In genomic region chr4:98994474-98995182, GRCh38 we compare ENCODE assay signal across 8 cellular contexts. TPM values are rescaled to one million over a fixed set of nuclear protein-coding genes. Genes with fewer than 3 reads are reported as not detected.
DNase-seq lines count a peak whose midpoint lies in the region; ATAC-seq, FAIRE-seq and TF ChIP-seq lines count a peak whose summit lies in the region.

No MANE protein-coding gene starts in this region.

- TF ChIP-seq POLR2A in A549 (IDR thresholded peaks at IDR 0.05; ENCODE audit: low read length), result no peak
- TF ChIP-seq POLR2A in adrenal gland (IDR thresholded peaks at IDR 0.05), result no peak

- TF ChIP-seq EP300 in A549 (IDR thresholded peaks at IDR 0.05), result no peak

- peak overlapping the region; percentile 43 for H3K4me3 ChIP-seq in A549
- H3K4me3 ChIP-seq in adrenal gland, result peak overlapping the region in 3 of 4 donors; percentile 39 to 93 (median 62)
- H3K4me3 ChIP-seq in thymus (ENCODE audit: low read length), result peak overlapping the region; percentile 44

- FAIRE-seq in A549 (lab: Jason Lieb, UNC), result no peak

- H3K4me2 ChIP-seq in A549, result peak overlapping the region; percentile 87

- peak overlapping the region; percentile 99 for H3K27ac Mint-ChIP-seq in HFFc6

- H3K27me3 ChIP-seq in adrenal gland (no peaks in the 10 kb centered on the region), thymus (ENCODE audit: control insufficient read depth, insufficient read depth) (no peaks in the 10 kb centered on the region)

- intact Hi-C loops in adrenal gland (cut with DNase I), result loop anchor here (10.0 kb wide), 2 partner anchors 60 to 410 kb away; no protein-coding TSS in a partner anchor

- peaks cover 11% of the 10 kb centered on the region for H3K36me3 Mint-ChIP-seq in HFFc6 (ENCODE audit: low read depth)

- TF ChIP-seq RAD21 in A549 (conservative IDR thresholded peaks at IDR 0.05 in 1 of 2, IDR thresholded peaks at IDR 0.05 in 1 of 2), result no peak

- DNase-seq in A549 (ENCODE audit: low read depth in 1 of 2, low spot score in 1 of 2), result peak in 1 of 2 experiments; percentile 1
- DNase-seq in HFFc6, result peak; percentile 38
- DNase-seq in adrenal gland, result peak in 1 of 7 donors; percentile 25
- DNase-seq in kidney tubule cell (ENCODE audit: low spot score), result peak; percentile 44
- no peak for DNase-seq in SKM-1 treated with dmso at 0.1 percent for 144 hours (lab: John Stamatoyannopoulos, UW; ENCODE audit: unreplicated experiment)
- DNase-seq in epidermal melanocyte (ENCODE audit: insufficient read length, low spot score), result no peak

- H3K9me3 ChIP-seq in A549, result no peaks in the 10 kb centered on the region
- H3K9me3 ChIP-seq in adrenal gland (replicated peaks in 1 of 3), result no peaks in the 10 kb centered on the region
- no peaks in the 10 kb centered on the region for H3K9me3 ChIP-seq in thymus (ENCODE audit: control insufficient read depth)

- CTCF ChIA-PET in A549 (lab: Yijun Ruan, JAX), result interaction anchor here (0.6 to 5.3 kb wide), 37 partner anchors 8 to 469 kb away, joined by 3 to 79 read pairs (median 4); partner anchors contain the start of gene ADH5

- no peaks in the 10 kb centered on the region for H3K9me3 Mint-ChIP-seq in HFFc6

- peaks cover 18% of the 10 kb centered on the region; the same call in 2 of the 3 replicates for H3K4me1 ChIP-seq in A549
- H3K4me1 ChIP-seq in adrenal gland (replicated peaks in 1 of 2), result peaks cover 0 to 16% of the 10 kb centered on the region in 2 donors
- H3K4me1 ChIP-seq in thymus (ENCODE audit: control insufficient read depth, insufficient read depth, low read length), result peaks cover 2% of the 10 kb centered on the region

- H3K4me1 Mint-ChIP-seq in HFFc6 (ENCODE audit: low read depth), result peaks cover 32% of the 10 kb centered on the region

- H3K27me3 Mint-ChIP-seq in HFFc6 (ENCODE audit: insufficient read depth), result no peaks in the 10 kb centered on the region; the same call in 1 of the 2 replicates

- POLR2A ChIA-PET in A549 (lab: Yijun Ruan, JAX), result interaction anchor here (0.6 to 1.9 kb wide), 16 partner anchors 12 to 851 kb away, joined by 3 to 37 read pairs (median 4); partner anchors contain the start of genes ADH5, EIF4E, RAP1GDS1 and STPG2

- peak overlapping the region; percentile 97 for H3K4me3 Mint-ChIP-seq in HFFc6

- peak overlapping the region; percentile 60 to 83 for H3K27ac ChIP-seq in A549
- peak overlapping the region; percentile 49 to 89 (median 85) for H3K27ac ChIP-seq in adrenal gland
- peak overlapping the region; percentile 88 for H3K27ac ChIP-seq in thymus (ENCODE audit: low read depth)

- WGBS in A549 (ENCODE audit: missing lambda C conversion rate), result 43% methylated on average over 17 of the region's 17 CpGs
- 33 to 35% (median 34%) methylated on average over 17 of the region's 17 CpGs for WGBS in adrenal gland, 4 donors
- whole genome bisulfite sequencing in thymus, result 63% methylated on average over 17 of the region's 17 CpGs

- ATAC-seq in A549 (peak in 1 of 2 experiments; percentile 1; a peak in 2 of 6 replicates), GM18868 (IDR thresholded peaks at IDR 0.05; ENCODE audit: unreplicated experiment) (no peak)

- H3K36me3 ChIP-seq in adrenal gland (replicated peaks in 1 of 2) (no peaks in the 10 kb centered on the region), thymus (ENCODE audit: control insufficient read depth, insufficient read depth) (no peaks in the 10 kb centered on the region)

- TF ChIP-seq CTCF in A549 (IDR thresholded peaks at IDR 0.05), result no peak
- no peak for TF ChIP-seq CTCF in HFFc6 (IDR thresholded peaks at IDR 0.05)
- no peak for TF ChIP-seq CTCF in adrenal gland (IDR thresholded peaks at IDR 0.05)

TF ChIP-seq in A549, 52 proteins besides CTCF, POLR2A, EP300 and RAD21:
- TF ChIP-seq ATOH8 (CRISPR knock-in tag; IDR thresholded peaks at IDR 0.05; ENCODE audit: low read depth) (no peak), PBX3 (IDR thresholded peaks at IDR 0.05) (no peak), RNF2 (IDR thresholded peaks at IDR 0.05; ENCODE audit: borderline replicate concordance, low read depth) (no peak), EHF (CRISPR knock-in tag; IDR thresholded peaks at IDR 0.05) (no peak), ZFP36 (IDR thresholded peaks at IDR 0.05; ENCODE audit: borderline replicate concordance, partially characterized antibody) (no peak), TFCP2L1 (CRISPR knock-in tag; IDR thresholded peaks at IDR 0.05) (no peak), CHD2 (IDR thresholded peaks at IDR 0.05; ENCODE audit: low read length, partially characterized antibody) (no peak), HOXA7 (CRISPR knock-in tag; IDR thresholded peaks at IDR 0.05) (no peak), FOXS1 (CRISPR knock-in tag; IDR thresholded peaks at IDR 0.05) (no peak), FOSL2 (IDR thresholded peaks at IDR 0.05) (no peak), FOSL2 (CRISPR knock-in tag; IDR thresholded peaks at IDR 0.05) (no peak), CHD4 (IDR thresholded peaks at IDR 0.05; ENCODE audit: borderline replicate concordance) (no peak), ZNF302 (CRISPR knock-in tag; IDR thresholded peaks at IDR 0.05) (no peak), USF2 (IDR thresholded peaks at IDR 0.05) (no peak), JUNB (IDR thresholded peaks at IDR 0.05) (no peak), NR3C1 (IDR thresholded peaks at IDR 0.05) (no peak), HEYL (CRISPR knock-in tag; IDR thresholded peaks at IDR 0.05) (no peak), MAFK (IDR thresholded peaks at IDR 0.05; ENCODE audit: partially characterized antibody) (no peak), BCL3 (IDR thresholded peaks at IDR 0.05) (no peak), CEBPB (IDR thresholded peaks at IDR 0.05) (no peak)
TF ChIP-seq in A549: peak in this region for 0.

RNA-seq across cellular contexts. Expression of gene METAP1, which starts 0.9 kb away (rescaled TPM):
- polyA plus RNA-seq in A549 (2011; rRNA removed), result 76.8 and 106 TPM in 2 replicates
- polyA plus RNA-seq in A549 (2012; cell fraction: cytosol; rRNA removed), result 38.1 and 39.0 TPM in 2 replicates
- polyA plus RNA-seq in A549 (2012; cell fraction: nucleus; rRNA removed), result 30.6 and 41.8 TPM in 2 replicates
- polyA plus RNA-seq in A549 (2017; fragmentation: RNase III; extraction: RNeasy Plus Mini Kit Qiagen cat#74134 plus additional on column Dnase treatment), result 60.6 to 68.2 TPM (median 64.5 TPM) in 3 replicates
- 38.8 and 46.9 TPM in 2 replicates for polyA minus RNA-seq in A549 (2011; rRNA and poly(A)+ RNA removed)
- total RNA-seq in HFFc6 (2021; fragmentation: NEBNext Ultra II Directional; extraction: Animal tissue kit (Norgen Biotek cat#: 25700)), result 10 to 100 TPM; 49.0 to 61.4 (median 56.1) TPM
- total RNA-seq in adrenal gland, result 10 to 100 TPM; 12.1 to 30.4 (median 17.8) TPM
- 10 to 100 TPM; 12.7 to 17.2 (median 13.9) TPM for polyA plus RNA-seq in adrenal gland
- 57.7 TPM for polyA plus RNA-seq in thymus

Comparison
In these comparisons a context has a peak if more than half of its experiments do, and no peak if none do; other contexts are left out.
1. DNase-seq: peak in HFFc6 (single experiment) and kidney tubule cell (single experiment); none in SKM-1 treated with dmso at 0.1 percent for 144 hours (single experiment) and epidermal melanocyte (single experiment).
2. Peak in every context shown above with its lines, with median percentiles within 50 percentile points of each other: H3K27ac ChIP-seq and H3K4me3 ChIP-seq.